Comparison of ENCODE assay signal across 8 cellular contexts in the genomic region with DNA sequence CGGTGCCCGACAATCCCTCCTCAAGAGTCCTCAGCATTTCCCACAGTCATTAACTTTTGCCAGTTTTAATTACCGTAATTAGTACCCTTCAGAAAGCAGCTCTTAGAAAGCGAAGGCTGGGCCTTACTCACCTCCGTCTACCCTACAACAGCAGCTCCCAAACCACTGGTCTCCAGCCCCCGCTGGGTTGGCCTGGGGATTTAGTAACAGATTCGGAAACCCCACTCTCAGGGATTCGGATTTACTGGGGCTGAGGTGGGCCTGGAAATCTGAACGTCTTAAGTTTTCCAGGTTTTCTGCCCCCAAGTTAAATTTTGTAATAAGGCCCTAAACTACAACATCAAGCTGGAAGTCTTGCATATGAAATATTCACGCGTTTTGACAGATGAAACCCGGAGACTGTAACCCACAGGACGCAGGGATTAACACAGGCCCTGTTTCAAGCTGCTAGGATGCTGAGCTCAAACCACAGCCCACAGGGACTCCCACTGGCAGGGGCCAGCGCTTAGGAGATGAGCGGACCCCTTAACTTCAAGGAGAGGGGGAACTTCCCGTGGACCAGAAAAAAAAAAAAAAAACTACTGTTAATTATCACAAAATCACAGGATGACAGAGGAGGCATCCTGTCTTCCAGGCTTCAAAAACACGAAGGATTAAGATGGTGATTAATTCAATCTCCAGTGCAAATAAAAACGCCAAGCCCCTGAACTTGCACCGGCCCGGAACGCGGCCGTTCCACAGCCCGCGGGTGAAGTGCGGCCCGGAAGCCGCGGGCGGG. TPM values are rescaled to one million over a fixed set of nuclear protein-coding genes. Genes with fewer than 3 reads are reported as not detected.
A peak's percentile ranks its signal among the peaks of the same experiment; 100 is the strongest.
DNase-seq lines count a peak whose midpoint lies in the region; ATAC-seq, FAIRE-seq and TF ChIP-seq lines count a peak whose summit lies in the region.

No MANE protein-coding gene starts in this region.

- peak overlapping the region; percentile 52 to 70 for H3K27ac ChIP-seq in kidney (ENCODE audit: low read depth in 2 of 2, low read length in 2 of 2)
- H3K27ac ChIP-seq in subcutaneous abdominal adipose tissue (ENCODE audit: low read depth, low read length) = peak overlapping the region; percentile 74

- no peaks in the 10 kb centered on the region for H3K36me3 ChIP-seq in Loucy (ENCODE audit: insufficient read depth, low read length)
- no peaks in the 10 kb centered on the region for H3K36me3 ChIP-seq in kidney (ENCODE audit: control insufficient read depth in 1 of 2, insufficient read depth in 2 of 2, low read length in 2 of 2)
- H3K36me3 ChIP-seq in subcutaneous abdominal adipose tissue (ENCODE audit: control insufficient read depth in 5 of 5, insufficient read depth in 5 of 5, low read length in 5 of 5) = peaks cover 0 to 2% (median 0%) of the 10 kb centered on the region in 5 donors

- no peaks in the 10 kb centered on the region for H3F3A ChIP-seq in Loucy (ENCODE audit: low read depth)

- H2AFZ ChIP-seq in Loucy (ENCODE audit: low read length) = peak overlapping the region; percentile 16; the same call in 1 of the 2 replicates

- TF ChIP-seq CTCF in Loucy (conservative IDR thresholded peaks at IDR 0.05; ENCODE audit: low read length) = no peak
- TF ChIP-seq CTCF in kidney (IDR thresholded peaks at IDR 0.05; ENCODE audit: borderline replicate concordance, extremely low read depth, insufficient read depth) = no peak

- H3K4me1 ChIP-seq in Loucy (ENCODE audit: insufficient read depth, low read length, poor library complexity, severe bottlenecking) (peaks cover 60% of the 10 kb centered on the region), kidney (ENCODE audit: control insufficient read depth in 1 of 2, insufficient read depth in 1 of 2, low read depth in 1 of 2, low read length in 2 of 2) (peaks cover 10 to 16% of the 10 kb centered on the region in 2 donors), subcutaneous abdominal adipose tissue (ENCODE audit: control insufficient read depth in 5 of 5, insufficient read depth in 5 of 5, low read length in 5 of 5) (peaks cover 3 to 38% (median 29%) of the 10 kb centered on the region in 5 donors)

- FAIRE-seq in kidney (lab: Jason Lieb, UNC) = no peak

- H3K9ac ChIP-seq in Loucy (ENCODE audit: low read depth, low read length, poor library complexity, severe bottlenecking) = peak overlapping the region; percentile 86
- peak overlapping the region; percentile 78 to 93 for H3K9ac ChIP-seq in kidney (ENCODE audit: low read length in 2 of 2)
- peak overlapping the region; percentile 60 to 96 (median 89) for H3K9ac ChIP-seq in subcutaneous abdominal adipose tissue (ENCODE audit: low read length in 5 of 5)

- H3K4me2 ChIP-seq in Loucy (ENCODE audit: low read depth, low read length, poor library complexity, severe bottlenecking) = peak overlapping the region; percentile 98

- DNase-seq in DMS79 treated with DMSO at 0.1 percent for 48 hours (lab: John Stamatoyannopoulos, UW) (peak; percentile 7), DMS79 (lab: John Stamatoyannopoulos, UW) (no peak), amniotic stem cell (lab: John Stamatoyannopoulos, UW) (peak; percentile 1), kidney (no peak), NCI-H2227 (lab: John Stamatoyannopoulos, UW; ENCODE audit: unreplicated experiment) (no peak)

- H3K4me3 ChIP-seq in Loucy (ENCODE audit: low read length, poor library complexity, severe bottlenecking) (peak overlapping the region; percentile 91), kidney (ENCODE audit: low read length in 2 of 2) (peak overlapping the region; percentile 88 to 90), subcutaneous abdominal adipose tissue (ENCODE audit: low read depth in 1 of 5, low read length in 5 of 5) (peak overlapping the region; percentile 73 to 83 (median 79))

- intact Hi-C loops in kidney (cut with DNase I) = no loop called here

- H3K79me2 ChIP-seq in Loucy (ENCODE audit: insufficient read depth, low read length) = peaks cover 59% of the 10 kb centered on the region

- no peaks in the 10 kb centered on the region for H3K9me2 ChIP-seq in Loucy (replicated peaks; ENCODE audit: low read depth, low read length)

- no peak for ATAC-seq in GM18517 (IDR thresholded peaks at IDR 0.05; ENCODE audit: unreplicated experiment)

- H3K27me3 ChIP-seq in Loucy (ENCODE audit: insufficient read depth, low read length, poor library complexity, severe bottlenecking) (no peaks in the 10 kb centered on the region), subcutaneous abdominal adipose tissue (ENCODE audit: control insufficient read depth in 5 of 5, insufficient read depth in 4 of 5, low read length in 5 of 5) (no peaks in the 10 kb centered on the region)

- peaks cover 54% of the 10 kb centered on the region for H4K20me1 ChIP-seq in Loucy (ENCODE audit: insufficient read depth, low read length, poor library complexity, severe bottlenecking)

- H3K9me3 ChIP-seq in Loucy (ENCODE audit: insufficient read depth, low read depth, low read length) (no peaks in the 10 kb centered on the region), kidney (ENCODE audit: control insufficient read depth in 1 of 2, low read length in 2 of 2) (no peaks in the 10 kb centered on the region), subcutaneous abdominal adipose tissue (ENCODE audit: control insufficient read depth in 5 of 5, low read length in 5 of 5) (no peaks in the 10 kb centered on the region)

RNA-seq across cellular contexts. Expression of a gene that starts 1.0 kb away (rescaled TPM):
- 47.7 TPM for total RNA-seq in kidney
- polyA plus RNA-seq in kidney (ENCODE audit: insufficient read depth, low read depth, low replicate concordance) = 38.4 TPM

RNA-seq across cellular contexts. Expression of a gene that starts 37.3 kb away (rescaled TPM):
- total RNA-seq in kidney = 5.2 TPM
- polyA plus RNA-seq in kidney (ENCODE audit: insufficient read depth, low read depth, low replicate concordance) = 5.5 TPM

RNA-seq across cellular contexts. Expression of a gene that starts 43.7 kb away (rescaled TPM):
- 61.4 TPM for total RNA-seq in kidney
- polyA plus RNA-seq in kidney (ENCODE audit: insufficient read depth, low read depth, low replicate concordance) = 1.6 TPM

Comparison
In these comparisons a context has a peak if more than half of its experiments do, and no peak if none do; other contexts are left out.
1. DNase-seq: peak in DMS79 treated with DMSO at 0.1 percent for 48 hours (single experiment) and amniotic stem cell (single experiment); none in DMS79 (single experiment), kidney (single experiment) and NCI-H2227 (single experiment).
2. Peak in every context shown above with its lines, with median percentiles within 50 percentile points of each other: H3K4me3 ChIP-seq and H3K9ac ChIP-seq.